Comparison of ENCODE assay signal across 8 cellular contexts in genomic region chr20:41136336-41136694, GRCh38. TPM values are rescaled to one million over a fixed set of nuclear protein-coding genes. Genes with fewer than 3 reads are reported as not detected.
DNase-seq lines count a peak whose midpoint lies in the region; ATAC-seq and TF ChIP-seq lines count a peak whose summit lies in the region.

No MANE protein-coding gene starts in this region.

- H3K4me2 ChIP-seq in fibroblast of lung (ENCODE audit: extremely low read depth, insufficient read depth, low read length): peak overlapping the region; percentile 34

- H3K79me2 ChIP-seq in fibroblast of lung (ENCODE audit: control insufficient read depth, insufficient read depth, low read length): peaks cover 38% of the 10 kb centered on the region

- no peak for TF ChIP-seq EP300 in sigmoid colon (IDR thresholded peaks at IDR 0.05)

- H4K20me1 ChIP-seq in fibroblast of lung (ENCODE audit: control insufficient read depth, extremely low read depth, insufficient read depth, low read length): no peaks in the 10 kb centered on the region

- ATAC-seq in GM21515 (IDR thresholded peaks at IDR 0.05; ENCODE audit: unreplicated experiment) (peak; percentile 1), GM18498 (IDR thresholded peaks at IDR 0.05; ENCODE audit: unreplicated experiment) (no peak), GM18861 (IDR thresholded peaks at IDR 0.05; ENCODE audit: unreplicated experiment) (no peak)

- H3K9ac ChIP-seq in fibroblast of lung (ENCODE audit: insufficient read depth, low read length): peak overlapping the region; percentile 97

- H3K27me3 ChIP-seq in Peyer's patch (no peaks in the 10 kb centered on the region), fibroblast of lung (ENCODE audit: control insufficient read depth, insufficient read depth, low read length) (no peaks in the 10 kb centered on the region), sigmoid colon (no peaks in the 10 kb centered on the region)

- no peak for TF ChIP-seq CTCF in Peyer's patch (IDR thresholded peaks at IDR 0.05)
- TF ChIP-seq CTCF in fibroblast of lung (conservative IDR thresholded peaks at IDR 0.05 in 1 of 2, IDR thresholded peaks at IDR 0.05 in 1 of 2; ENCODE audit: low read depth in 1 of 2, low read length in 2 of 2): no peak
- no peak for TF ChIP-seq CTCF in sigmoid colon (IDR thresholded peaks at IDR 0.05)

- DNase-seq in Peyer's patch: peak in 1 of 3 donors; percentile 29
- DNase-seq in fibroblast of lung (ENCODE audit: low read depth in 2 of 2): no peak
- no peak for DNase-seq in sigmoid colon
- DNase-seq in middle frontal gyrus (ENCODE audit: extremely low spot score, low spot score): no peak
- DNase-seq in activated effector memory CD4-positive, alpha-beta T cell treated with anti-CD3 and anti-CD28 coated beads, Interleukin-2, amount 50 U/mL, for 16 hours: no peak

- 14 to 19% methylated on average over 17 of the region's 17 CpGs for WGBS in sigmoid colon, 2 donors

- H3K9me3 ChIP-seq in Peyer's patch (no peaks in the 10 kb centered on the region), fibroblast of lung (ENCODE audit: control insufficient read depth, insufficient read depth, low read depth, low read length) (no peaks in the 10 kb centered on the region), sigmoid colon (no peaks in the 10 kb centered on the region)

- peak overlapping the region; percentile 94 to 99 (median 96) for H3K27ac ChIP-seq in Peyer's patch
- peak overlapping the region; percentile 84 for H3K27ac ChIP-seq in fibroblast of lung (ENCODE audit: insufficient read depth, low read length)
- H3K27ac ChIP-seq in sigmoid colon: peak overlapping the region; percentile 94 to 96 (median 96)

- H3K36me3 ChIP-seq in Peyer's patch (no peaks in the 10 kb centered on the region), fibroblast of lung (ENCODE audit: control insufficient read depth, insufficient read depth, low read length) (no peaks in the 10 kb centered on the region), sigmoid colon (no peaks in the 10 kb centered on the region)

- H3K4me3 ChIP-seq in Peyer's patch: peak overlapping the region; percentile 92 to 96 (median 94)
- H3K4me3 ChIP-seq in fibroblast of lung (replicated peaks in 1 of 4; ENCODE audit: control extremely low read depth in 1 of 4, insufficient read depth in 1 of 4, low read depth in 3 of 4, low read length in 4 of 4): peak overlapping the region; percentile 46 to 82 (median 72)
- peak overlapping the region; percentile 57 to 83 (median 73) for H3K4me3 ChIP-seq in sigmoid colon

- H2AFZ ChIP-seq in fibroblast of lung (ENCODE audit: low read length): peak overlapping the region; percentile 86

- H3K4me1 ChIP-seq in Peyer's patch (peaks cover 3 to 36% (median 9%) of the 10 kb centered on the region in 4 donors), fibroblast of lung (ENCODE audit: control insufficient read depth, extremely low read depth, insufficient read depth, low read length) (peaks cover 16% of the 10 kb centered on the region), sigmoid colon (peaks cover 0 to 45% (median 35%) of the 10 kb centered on the region in 4 donors)

- intact Hi-C loops in sigmoid colon (cut with DNase I): loop anchor here (5.0 to 10.0 kb wide), 3 partner anchors 36 to 558 kb away; partner anchors contain the start of gene ZHX3

- no peak for TF ChIP-seq POLR2A in Peyer's patch (IDR thresholded peaks at IDR 0.05)
- no peak for TF ChIP-seq POLR2A in sigmoid colon (IDR thresholded peaks at IDR 0.05)

RNA-seq across cellular contexts. Expression of gene PLCG1, which starts 1.0 kb away (rescaled TPM):
- total RNA-seq in Peyer's patch: 100 to 1,000 TPM in 3 of 4 donors, 10 to 100 TPM in 1; 93.0 to 357 (median 191) TPM
- 63.9 and 86.2 TPM in 2 replicates for total RNA-seq in fibroblast of lung
- 24.5 and 27.6 TPM in 2 replicates for polyA plus RNA-seq in fibroblast of lung
- 33.8 and 34.2 TPM in 2 replicates for polyA plus RNA-seq in fibroblast of lung (2012)
- polyA minus RNA-seq in fibroblast of lung (ENCODE audit: low replicate concordance): 162 and 174 TPM in 2 replicates
- 100 to 1,000 TPM in 1 of 4 donors, 10 to 100 TPM in 3; 48.5 to 152 (median 67.0) TPM for total RNA-seq in sigmoid colon
- 10 to 100 TPM in 2 of 3 donors, 1 to 10 TPM in 1; 9.9 to 57.6 (median 19.8) TPM for polyA plus RNA-seq in sigmoid colon
